Comparison of ENCODE assay signal across 15 cellular contexts in genomic region chr14:63406341-63406740, GRCh38.
DNase-seq lines count a peak whose midpoint lies in the region; ATAC-seq and TF ChIP-seq lines count a peak whose summit lies in the region.
"Had no signal": no experiment of that assay in that cellular context is flagged by ENCODE, and none has a peak within 500 bp of the region (broad histone marks: within the 10 kb centered on the region; RNA-seq: fewer than 3 reads in every experiment).

No MANE protein-coding gene starts in this region.

- H3K36me3 ChIP-seq in left ventricle myocardium inferior (peaks cover 5% of the 10 kb centered on the region), thoracic aorta (no peaks in the 10 kb centered on the region)

- H3K9me3 ChIP-seq in left ventricle myocardium inferior (replicated peaks): no peaks in the 10 kb centered on the region
- no peaks in the 10 kb centered on the region for H3K9me3 ChIP-seq in thoracic aorta
- H3K9me3 ChIP-seq: A549, BLaER1 had no signal

- no peak for DNase-seq in left cardiac atrium
- DNase-seq in left ventricle myocardium inferior: no peak
- DNase-seq in fibroblast of mammary gland (ENCODE audit: low read depth): peak; percentile 14
- no peak for DNase-seq in thoracic aorta (ENCODE audit: low spot score)
- no peak for DNase-seq in head of caudate nucleus
- DNase-seq: Calu3; CD8-positive, alpha-beta T cell; DMS79 treated with DMSO at 0.1 percent for 48 hours; GF-D8; H9 had no signal

- intact Hi-C loops in left cardiac atrium (cut with DNase I) (no loop called here), left ventricle myocardium inferior (cut with micrococcal nuclease) (loop anchor here (10.0 kb wide), 1 partner anchor 138 kb away; the partner anchor contains the start of gene PPP2R5E), head of caudate nucleus (cut with DNase I) (no loop called here)

- no peak overlapping the region for H3K4me3 ChIP-seq in left ventricle myocardium inferior
- no peak overlapping the region for H3K4me3 ChIP-seq in fibroblast of mammary gland (ENCODE audit: control insufficient read depth, low read depth, low read length)
- peak overlapping the region; percentile 8 for H3K4me3 ChIP-seq in thoracic aorta
- H3K4me3 ChIP-seq: A549, BLaER1 had no signal

- peak; percentile 57 to 58 for ATAC-seq in left cardiac atrium
- peak; percentile 67 for ATAC-seq in thoracic aorta (ENCODE audit: insufficient number of reproducible peaks, low FRiP score, low read depth)
- ATAC-seq in GM21786 (IDR thresholded peaks at IDR 0.05; ENCODE audit: unreplicated experiment): no peak
- no peak for ATAC-seq in GM21526 (IDR thresholded peaks at IDR 0.05; ENCODE audit: low FRiP score, unreplicated experiment)
- ATAC-seq: A549; CD8-positive, alpha-beta T cell had no signal

- H3K27me3 ChIP-seq in left ventricle myocardium inferior (ENCODE audit: low read depth) (no peaks in the 10 kb centered on the region), thoracic aorta (replicated peaks; ENCODE audit: insufficient read depth) (no peaks in the 10 kb centered on the region)
- H3K27me3 ChIP-seq: BLaER1 had no signal

- H3K27ac ChIP-seq in left ventricle myocardium inferior (replicated peaks) (no peak overlapping the region), thoracic aorta (peak overlapping the region in 1 of 2 donors; percentile 29)
- H3K27ac ChIP-seq: 22Rv1, A549, BLaER1 had no signal

- TF ChIP-seq CTCF in left ventricle myocardium inferior (IDR thresholded peaks at IDR 0.05; ENCODE audit: borderline replicate concordance) (no peak), fibroblast of mammary gland (conservative IDR thresholded peaks at IDR 0.05; ENCODE audit: control insufficient read depth, insufficient read depth, low read depth, low read length) (no peak), thoracic aorta (IDR thresholded peaks at IDR 0.05) (no peak)

- H3K4me1 ChIP-seq in left ventricle myocardium inferior: peaks cover 16% of the 10 kb centered on the region
- H3K4me1 ChIP-seq in thoracic aorta (ENCODE audit: control insufficient read depth in 1 of 2, low read depth in 2 of 2): peaks cover 4 to 10% of the 10 kb centered on the region in 2 donors
- H3K4me1 ChIP-seq: A549, BLaER1 had no signal

Comparison
In these comparisons a context has a peak if more than half of its experiments do, and no peak if none do; other contexts are left out.
1. ATAC-seq: peak in left cardiac atrium (2 of 2) and thoracic aorta (single experiment); none in GM21786 (single experiment) and GM21526 (single experiment).